ENCODE assay signal across 34 cellular contexts in the genomic region with DNA sequence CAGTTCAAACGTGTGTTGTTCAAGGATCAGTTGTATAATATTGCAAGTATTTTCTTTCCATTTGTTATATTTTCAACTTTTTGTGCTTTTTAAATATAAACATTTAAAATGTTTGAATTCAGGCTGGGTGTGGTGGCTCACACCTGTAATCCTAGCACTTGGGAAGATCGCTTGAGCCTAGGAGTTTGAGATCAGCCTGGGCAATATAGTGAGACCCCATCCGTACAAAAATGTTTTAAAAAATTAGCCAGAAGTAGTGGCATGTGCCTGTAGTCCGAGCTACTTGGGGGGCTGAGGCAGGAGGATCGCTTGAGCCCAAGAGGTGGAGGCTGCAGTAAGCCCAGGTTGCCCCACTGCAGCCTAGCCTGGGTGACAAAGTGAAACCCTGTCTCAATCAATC. TPM values are rescaled to one million over a fixed set of nuclear protein-coding genes. Genes with fewer than 3 reads are reported as not detected.
"Had no signal": no experiment of that assay in that cellular context is flagged by ENCODE, and none has a peak within 500 bp of the region (broad histone marks: within the 10 kb centered on the region; RNA-seq: fewer than 3 reads in every experiment).

No MANE protein-coding gene starts in this region.

- FAIRE-seq: urothelium cell line had no signal

- H3K9ac ChIP-seq: neural progenitor cell, parathyroid adenoma had no signal

- H3K4me3 ChIP-seq: neural progenitor cell, ovary, psoas muscle, skin epidermis, smooth muscle cell, stomach, thoracic aorta, thyroid gland, tibial nerve, upper lobe of left lung, vagina had no signal

- H3K9me3 Mint-ChIP-seq: natural killer cell; nephron; neural progenitor cell; stimulated activated effector memory CD8-positive, alpha-beta T cell treated with anti-CD3 and anti-CD28 coated beads, Interleukin-12 subunit alpha, Interleukin-12 subunit beta, amount 100 ng/mL, for 72 hours; stimulated activated naive B cell treated with anti-CD40 and anti-IgM and Interleukin-4, amounts not matched to agents 10 μg/mL and 1 μg/mL and 100 μg/mL, for 72 hours; stimulated activated naive CD8-positive, alpha-beta T cell treated with anti-CD3 and anti-CD28 coated beads, Interleukin-15, Interleukin-2, amounts not matched to agents 100 ng/mL and 50 ng/mL, for 24 hours had no signal

- H3K9me3 ChIP-seq: ovary, psoas muscle, stomach, thoracic aorta, thyroid gland, tibial nerve, upper lobe of left lung, vagina had no signal

- H3K27ac Mint-ChIP-seq: nephron; neural progenitor cell; progenitor cell of endocrine pancreas; stimulated activated effector memory CD8-positive, alpha-beta T cell treated with anti-CD3 and anti-CD28 coated beads, Interleukin-12 subunit alpha, Interleukin-12 subunit beta, amount 100 ng/mL, for 72 hours; stimulated activated naive B cell treated with anti-CD40 and anti-IgM and Interleukin-4, amounts not matched to agents 10 μg/mL and 1 μg/mL and 100 μg/mL, for 72 hours; stimulated activated naive CD8-positive, alpha-beta T cell treated with anti-CD3 and anti-CD28 coated beads, Interleukin-15, Interleukin-2, amounts not matched to agents 100 ng/mL and 50 ng/mL, for 24 hours had no signal

- H3K27ac ChIP-seq: neural progenitor cell, ovary, parathyroid adenoma, psoas muscle, skin epidermis, stomach, thoracic aorta, thyroid gland, tibial nerve, upper lobe of left lung, vagina had no signal

- H2AFZ ChIP-seq: neural progenitor cell, parathyroid adenoma had no signal

- H3K36me3 ChIP-seq: neural progenitor cell, ovary, stomach, thoracic aorta, thyroid gland, tibial nerve, upper lobe of left lung, vagina had no signal

- ATAC-seq: natural killer cell; psoas muscle; right cardiac atrium; sciatic nerve; stimulated activated effector memory CD8-positive, alpha-beta T cell treated with anti-CD3 and anti-CD28 coated beads, Interleukin-12 subunit alpha, Interleukin-12 subunit beta, amount 100 ng/mL, for 72 hours; stimulated activated naive B cell treated with anti-CD40 and anti-IgM and Interleukin-4, amounts not matched to agents 10 μg/mL and 1 μg/mL and 100 μg/mL, for 72 hours had no signal

- H3K4me3 Mint-ChIP-seq: natural killer cell; nephron; neural progenitor cell; stimulated activated effector memory CD8-positive, alpha-beta T cell treated with anti-CD3 and anti-CD28 coated beads, Interleukin-12 subunit alpha, Interleukin-12 subunit beta, amount 100 ng/mL, for 72 hours; stimulated activated naive B cell treated with anti-CD40 and anti-IgM and Interleukin-4, amounts not matched to agents 10 μg/mL and 1 μg/mL and 100 μg/mL, for 72 hours; stimulated activated naive CD8-positive, alpha-beta T cell treated with anti-CD3 and anti-CD28 coated beads, Interleukin-15, Interleukin-2, amounts not matched to agents 100 ng/mL and 50 ng/mL, for 24 hours had no signal

- H3K4me2 ChIP-seq: neural progenitor cell, smooth muscle cell had no signal

- H3K36me3 Mint-ChIP-seq: natural killer cell; stimulated activated naive B cell treated with anti-CD40 and anti-IgM and Interleukin-4, amounts not matched to agents 10 μg/mL and 1 μg/mL and 100 μg/mL, for 72 hours had no signal

- DNase-seq: natural killer cell; occipital lobe; ovary; posterior cingulate gyrus; psoas muscle; right cardiac atrium; stimulated activated CD4-positive, alpha-beta T cell treated with anti-CD3 and anti-CD28 coated beads, Interleukin-15, amount 100 ng/mL, for 24 hours; stimulated activated CD4-positive, alpha-beta T cell treated with anti-CD3 and anti-CD28 coated beads, Interleukin-2, amount 100 ng/mL, for 24 hours; stimulated activated CD4-positive, alpha-beta T cell treated with anti-CD3 and anti-CD28 coated beads, Interleukin-2, amount 100 ng/mL, for 48 hours; stimulated activated CD4-positive, alpha-beta T cell treated with anti-CD3 and anti-CD28 coated beads, Interleukin-4, amount 100 ng/mL, for 24 hours; stimulated activated naive B cell treated with anti-CD40 and anti-IgM and Interleukin-4, amounts not matched to agents 10 μg/mL and 1 μg/mL and 100 μg/mL, for 72 hours; stimulated activated naive CD4-positive, alpha-beta T cell treated with Interleukin-2 at 50 U/mL for 16 hours; stomach; thyroid gland; trophoblast cell; upper lobe of left lung had no signal

- H3K27me3 ChIP-seq: neural progenitor cell, ovary, stomach, thyroid gland, tibial nerve, upper lobe of left lung, vagina had no signal

- H3K27me3 Mint-ChIP-seq: progenitor cell of endocrine pancreas; stimulated activated naive B cell treated with anti-CD40 and anti-IgM and Interleukin-4, amounts not matched to agents 10 μg/mL and 1 μg/mL and 100 μg/mL, for 72 hours; stimulated activated naive CD8-positive, alpha-beta T cell treated with anti-CD3 and anti-CD28 coated beads, Interleukin-15, Interleukin-2, amounts not matched to agents 100 ng/mL and 50 ng/mL, for 24 hours had no signal

RNA-seq across cellular contexts. Expression of gene STX19, which starts 43.8 kb away (rescaled TPM):
- total RNA-seq: natural killer cell, occipital lobe, progenitor cell of endocrine pancreas, psoas muscle, renal cortical epithelial cell, subcutaneous adipose tissue, temporal lobe, thoracic aorta, thyroid gland, tibial nerve, ureter had no signal
- polyA plus RNA-seq: neural cell, ovary, psoas muscle, right cardiac atrium had no signal
